In the genomic region with DNA sequence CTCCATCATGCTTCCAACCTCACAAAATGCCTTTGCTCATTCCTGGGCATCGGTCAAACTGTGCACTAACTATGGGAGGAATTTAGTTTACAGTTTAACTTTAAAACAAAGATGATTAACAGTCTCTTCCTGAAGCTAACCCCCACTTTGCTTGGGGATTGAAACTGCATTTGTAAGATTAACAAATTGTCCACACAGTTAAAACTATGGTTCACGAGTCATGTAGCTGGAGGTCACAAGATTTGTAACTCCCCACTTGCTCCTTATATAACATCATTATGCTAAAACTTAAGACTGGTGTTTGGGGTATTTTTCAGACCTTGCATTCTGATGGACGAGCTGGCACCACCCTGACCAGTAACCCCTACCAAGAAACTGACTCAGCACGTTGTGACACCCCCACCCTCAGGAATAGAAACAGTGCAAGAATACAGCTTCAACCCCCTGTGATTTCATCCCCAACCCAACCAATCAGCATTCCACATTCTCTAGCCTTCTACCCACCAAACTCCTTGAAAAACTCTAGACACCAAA, we compare ENCODE assay signal across 17 cellular contexts.
DNase-seq lines count a peak whose midpoint lies in the region; ATAC-seq, FAIRE-seq and TF ChIP-seq lines count a peak whose summit lies in the region.
"Had no signal": no experiment of that assay in that cellular context is flagged by ENCODE, and none has a peak within 500 bp of the region (broad histone marks: within the 10 kb centered on the region; RNA-seq: fewer than 3 reads in every experiment).

No MANE protein-coding gene starts in this region.

- no peaks in the 10 kb centered on the region for H3K9me1 ChIP-seq in K562 (ENCODE audit: control insufficient read depth, insufficient read depth, low read length)

- CTCF ChIA-PET in K562 (lab: Yijun Ruan, JAX; ENCODE audit: low intra/inter-chr PET ratio), result no interaction called here

- peaks cover 20% of the 10 kb centered on the region for H3F3A ChIP-seq in GM23248 (ENCODE audit: insufficient read depth)
- no peaks in the 10 kb centered on the region for H3F3A ChIP-seq in smooth muscle cell (ENCODE audit: low read depth)

- TF ChIP-seq CTCF in K562 (IDR thresholded peaks at IDR 0.05 in 2 of 3, conservative IDR thresholded peaks at IDR 0.05 in 1 of 3; ENCODE audit: insufficient read depth in 2 of 3, low read depth in 1 of 3, low read length in 3 of 3), result no peak
- no peak for TF ChIP-seq CTCF in kidney (IDR thresholded peaks at IDR 0.05; ENCODE audit: borderline replicate concordance, extremely low read depth, insufficient read depth)
- no peak for TF ChIP-seq CTCF in smooth muscle cell (IDR thresholded peaks at IDR 0.05; ENCODE audit: borderline replicate concordance, insufficient read depth, poor library complexity, severe bottlenecking)
- no peak for TF ChIP-seq CTCF in Peyer's patch (IDR thresholded peaks at IDR 0.05)

- FAIRE-seq in K562 (lab: Jason Lieb, UNC) (no peak), kidney (lab: Jason Lieb, UNC) (peak; percentile 84)
- FAIRE-seq: GM18507 had no signal

- no peak for TF ChIP-seq RAD21 in K562 (CRISPR knock-in tag; conservative IDR thresholded peaks at IDR 0.05 in 1 of 2, IDR thresholded peaks at IDR 0.05 in 1 of 2)

- in situ Hi-C loops in GM23248 (cut with MboI), result no loop called here
- in situ Hi-C loops in K562 (cut with MboI), result no loop called here

- TF ChIP-seq POLR2A in K562 (conservative IDR thresholded peaks at IDR 0.05) (no peak), Peyer's patch (IDR thresholded peaks at IDR 0.05) (no peak)

- H3K4me3 ChIP-seq in GM23248, result peak overlapping the region; percentile 8; the same call in 1 of the 2 replicates
- H3K4me3 ChIP-seq in K562, result no peak overlapping the region
- H3K4me3 ChIP-seq in kidney (ENCODE audit: low read length in 2 of 2), result no peak overlapping the region
- no peak overlapping the region for H3K4me3 ChIP-seq in smooth muscle cell
- no peak overlapping the region for H3K4me3 ChIP-seq in Peyer's patch

- H3K27me3 ChIP-seq in GM23248 (replicated peaks; ENCODE audit: insufficient read depth) (no peaks in the 10 kb centered on the region), K562 (ENCODE audit: control insufficient read depth in 2 of 2, insufficient read depth in 2 of 2, low read length in 2 of 2) (no peaks in the 10 kb centered on the region), smooth muscle cell (ENCODE audit: low read depth) (no peaks in the 10 kb centered on the region), Peyer's patch (no peaks in the 10 kb centered on the region)
- H3K27me3 ChIP-seq: foreskin keratinocyte had no signal

- DNase-seq in GM23248, result peak; percentile 42
- DNase-seq in K562 (ENCODE audit: extremely low read depth in 1 of 4, low spot score in 3 of 4), result no peak
- no peak for DNase-seq in kidney
- no peak for DNase-seq in smooth muscle cell (lab: John Stamatoyannopoulos, UW; ENCODE audit: unreplicated experiment)
- DNase-seq in Peyer's patch, result no peak
- DNase-seq in NK-92 treated with Interleukin-12 subunit alpha and Interleukin-12 subunit beta, amount 100 ng/mL, for 24 hours (lab: John Stamatoyannopoulos, UW), result no peak
- DNase-seq: activated CD4-positive, alpha-beta T cell treated with anti-CD3 and anti-CD28 coated beads, Interleukin-2, amount 50 U/mL, for 4 hours; activated naive CD8-positive, alpha-beta T cell treated with anti-CD3 and anti-CD28 coated beads, Interleukin-2, amount 10 ng/mL, durations not matched to agents 7 days and 5 days; caudate nucleus; effector CD8-positive, alpha-beta T cell; foreskin keratinocyte; nucleus accumbens; stimulated activated CD4-positive, alpha-beta T cell treated with anti-CD3 and anti-CD28 coated beads, Interleukin-4, amount 100 ng/mL, for 24 hours; stimulated activated CD8-positive, alpha-beta memory T cell treated with anti-CD3 and anti-CD28 coated beads, Interleukin-4, amount 100 ng/mL, for 48 hours had no signal

- H3K27ac ChIP-seq in GM23248 (peak overlapping the region; percentile 42), K562 (ENCODE audit: extremely low read depth, low read depth, low read length) (no peak overlapping the region), kidney (ENCODE audit: low read depth in 2 of 2, low read length in 2 of 2) (peak overlapping the region; percentile 73 to 75), smooth muscle cell (ENCODE audit: low read depth) (no peak overlapping the region), Peyer's patch (no peak overlapping the region)
- H3K27ac ChIP-seq: C4-2B, foreskin keratinocyte had no signal

- H2AFZ ChIP-seq in GM23248, result peak overlapping the region; percentile 8; the same call in 1 of the 2 replicates
- no peak overlapping the region for H2AFZ ChIP-seq in K562 (ENCODE audit: low read depth, low read length)
- no peak overlapping the region for H2AFZ ChIP-seq in smooth muscle cell (ENCODE audit: low read depth)

- H3K4me1 ChIP-seq in GM23248 (ENCODE audit: insufficient read depth) (peaks cover 22% of the 10 kb centered on the region), K562 (replicated peaks in 1 of 2; ENCODE audit: control insufficient read depth in 2 of 2, insufficient read depth in 2 of 2, low read length in 2 of 2) (no peaks in the 10 kb centered on the region), kidney (ENCODE audit: control insufficient read depth in 1 of 2, insufficient read depth in 1 of 2, low read depth in 1 of 2, low read length in 2 of 2) (peaks cover 0 to 7% of the 10 kb centered on the region in 2 donors), smooth muscle cell (ENCODE audit: low read depth) (peaks cover 8% of the 10 kb centered on the region), Peyer's patch (no peaks in the 10 kb centered on the region)
- H3K4me1 ChIP-seq: foreskin keratinocyte had no signal

- H4K20me1 ChIP-seq in GM23248 (ENCODE audit: insufficient read depth) (no peaks in the 10 kb centered on the region), K562 (replicated peaks; ENCODE audit: control insufficient read depth, insufficient read depth, low read length) (no peaks in the 10 kb centered on the region), smooth muscle cell (ENCODE audit: low read depth) (peaks cover 31% of the 10 kb centered on the region)

- ATAC-seq in K562, result no peak
- no peak for ATAC-seq in HG03378 (IDR thresholded peaks at IDR 0.05; ENCODE audit: unreplicated experiment)
- ATAC-seq: foreskin keratinocyte had no signal

- no peaks in the 10 kb centered on the region for H3K79me2 ChIP-seq in GM23248 (ENCODE audit: insufficient read depth)
- no peaks in the 10 kb centered on the region for H3K79me2 ChIP-seq in K562 (ENCODE audit: control insufficient read depth, insufficient read depth, low read length)
- no peaks in the 10 kb centered on the region for H3K79me2 ChIP-seq in smooth muscle cell (ENCODE audit: low read depth)

- 30% methylated on average over 4 of the region's 4 CpGs for WGBS in GM23248 (ENCODE audit: low coverage in 1 of 2, low lambda C conversion rate in 2 of 2, missing lambda C conversion rate in 2 of 2), 2 experiments
- WGBS in K562 (ENCODE audit: insufficient coverage, low coverage, missing lambda C conversion rate), result 0% methylated on average over 4 of the region's 4 CpGs
- 24% methylated on average over 4 of the region's 4 CpGs for WGBS in smooth muscle cell (ENCODE audit: low lambda C conversion rate)

- no peaks in the 10 kb centered on the region for H3K9me2 ChIP-seq in GM23248 (ENCODE audit: insufficient read depth)

- BruUV-seq in K562 (replicated peaks; lab: Mats Ljungman, UMichigan), result no TSS peak

- H3K36me3 ChIP-seq in GM23248 (ENCODE audit: low read depth), result no peaks in the 10 kb centered on the region
- no peaks in the 10 kb centered on the region for H3K36me3 ChIP-seq in K562 (ENCODE audit: control insufficient read depth, insufficient read depth, low read length)
- H3K36me3 ChIP-seq in kidney (ENCODE audit: control insufficient read depth in 1 of 2, insufficient read depth in 2 of 2, low read length in 2 of 2), result no peaks in the 10 kb centered on the region
- H3K36me3 ChIP-seq in smooth muscle cell (ENCODE audit: low read depth), result no peaks in the 10 kb centered on the region
- no peaks in the 10 kb centered on the region for H3K36me3 ChIP-seq in Peyer's patch

- intact Hi-C loops in K562 (cut with micrococcal nuclease) (no loop called here), kidney (cut with DNase I) (no loop called here)

- peak overlapping the region; percentile 50 for H3K4me2 ChIP-seq in GM23248 (ENCODE audit: unreplicated experiment)
- no peak overlapping the region for H3K4me2 ChIP-seq in K562 (ENCODE audit: insufficient read depth, low read length)
- peak overlapping the region; percentile 62 for H3K4me2 ChIP-seq in smooth muscle cell

- no peak for TF ChIP-seq EP300 in K562 (IDR thresholded peaks at IDR 0.05; ENCODE audit: low read length)

- POLR2A ChIA-PET in K562 (lab: Yijun Ruan, JAX), result no interaction called here

- no peak overlapping the region for H3K9ac ChIP-seq in GM23248
- H3K9ac ChIP-seq in K562 (ENCODE audit: insufficient read depth in 1 of 2, low read depth in 2 of 2, low read length in 2 of 2), result no peak overlapping the region
- H3K9ac ChIP-seq in kidney (ENCODE audit: low read length in 2 of 2), result no peak overlapping the region
- no peak overlapping the region for H3K9ac ChIP-seq in smooth muscle cell (ENCODE audit: low read depth)

- H3K9me3 ChIP-seq in GM23248 (ENCODE audit: low read depth) (no peaks in the 10 kb centered on the region), K562 (replicated peaks; ENCODE audit: control insufficient read depth, insufficient read depth, low read depth, low read length) (no peaks in the 10 kb centered on the region), kidney (ENCODE audit: control insufficient read depth in 1 of 2, low read length in 2 of 2) (no peaks in the 10 kb centered on the region), smooth muscle cell (replicated peaks; ENCODE audit: low read depth) (no peaks in the 10 kb centered on the region), Peyer's patch (no peaks in the 10 kb centered on the region)

TF ChIP-seq in K562, 482 proteins besides CTCF, POLR2A, EP300 and RAD21:
- TF ChIP-seq ZC3H8 (IDR thresholded peaks at IDR 0.05) (no peak), ZNF316 (IDR thresholded peaks at IDR 0.05) (0 out of 2 replicates have a peak, but pooled peaks have one; percentile 23)

Comparison
In these comparisons a context has a peak if more than half of its experiments do, and no peak if none do; other contexts are left out.
1. H3K27ac ChIP-seq: peak in GM23248 (single experiment) and kidney (2 of 2); none in K562 (single experiment), smooth muscle cell (single experiment) and Peyer's patch (0 of 4).